In the genomic region with DNA sequence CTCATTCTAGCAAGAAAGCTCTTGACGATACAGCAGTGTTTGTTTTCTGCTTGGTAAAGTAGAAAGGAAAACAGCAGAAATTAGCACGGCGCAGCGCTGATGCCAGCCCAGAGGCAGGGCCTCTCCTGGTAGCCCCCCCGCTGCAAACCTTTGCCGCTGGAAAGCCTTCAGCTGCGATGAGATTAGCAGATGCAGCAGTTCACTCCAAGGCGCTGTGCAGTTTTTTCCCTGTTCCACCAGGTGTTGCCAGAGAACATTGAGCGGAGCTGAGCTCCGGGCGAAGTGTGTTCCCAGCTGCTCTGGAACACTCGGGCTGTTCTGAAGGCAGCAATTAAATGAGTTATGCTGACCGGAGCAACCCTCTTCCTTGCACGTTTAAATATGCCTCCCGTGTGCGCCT, we compare ENCODE assay signal across 9 cellular contexts.
DNase-seq lines count a peak whose midpoint lies in the region; ATAC-seq lines count a peak whose summit lies in the region.
"Had no signal": no experiment of that assay in that cellular context is flagged by ENCODE, and none has a peak within 500 bp of the region (broad histone marks: within the 10 kb centered on the region; RNA-seq: fewer than 3 reads in every experiment).

No MANE protein-coding gene starts in this region.

- no peaks in the 10 kb centered on the region for H3K4me1 ChIP-seq in NT2/D1 (ENCODE audit: insufficient read depth, insufficient read length)

- ATAC-seq in left ventricle myocardium superior (peak; percentile 95), HG03378 (IDR thresholded peaks at IDR 0.05; ENCODE audit: unreplicated experiment) (no peak), GM21529 (IDR thresholded peaks at IDR 0.05; ENCODE audit: unreplicated experiment) (no peak), GM21619 (IDR thresholded peaks at IDR 0.05; ENCODE audit: unreplicated experiment) (no peak), GM19397 (IDR thresholded peaks at IDR 0.05; ENCODE audit: unreplicated experiment) (no peak)

- no peaks in the 10 kb centered on the region for H3K36me3 ChIP-seq in NT2/D1 (ENCODE audit: insufficient read depth, insufficient read length, low read length)

- intact Hi-C loops in left ventricle myocardium superior (cut with micrococcal nuclease), result no loop called here

- peaks cover 3% of the 10 kb centered on the region; the same call in 1 of the 2 replicates for H3K9me3 ChIP-seq in NT2/D1 (ENCODE audit: insufficient read depth, low read length)

- no peaks in the 10 kb centered on the region for H3K27me3 ChIP-seq in NT2/D1 (ENCODE audit: insufficient read depth, insufficient read length)

- no peak overlapping the region for H3K9ac ChIP-seq in NT2/D1 (ENCODE audit: insufficient read length, low read depth)

- DNase-seq in HuH-7 (ENCODE audit: low spot score), result peak; percentile 13
- peak; percentile 36 for DNase-seq in NT2/D1 (ENCODE audit: low read depth, low spot score)
- DNase-seq in left ventricle myocardium superior, result peak; percentile 81
- peak; percentile 83 for DNase-seq in retina
- DNase-seq: activated CD4-positive, alpha-beta T cell treated with anti-CD3 and anti-CD28 coated beads, Interleukin-2, amount 10 ng/mL, durations not matched to agents 24 days and 14 days had no signal

- no peak overlapping the region for H3K4me3 ChIP-seq in NT2/D1 (ENCODE audit: insufficient read length, low read depth)

Comparison
In these comparisons a context has a peak if more than half of its experiments do, and no peak if none do; other contexts are left out.
1. DNase-seq: peak in every context shown above with its lines; median percentile 83 in retina; 81 in left ventricle myocardium superior; 36 in NT2/D1; 13 in HuH-7.